In genomic region chr16:14922968-14923367, GRCh38 we compare ENCODE assay signal across 7 cellular contexts. TPM values are rescaled to one million over a fixed set of nuclear protein-coding genes. Genes with fewer than 3 reads are reported as not detected.
DNase-seq lines count a peak whose midpoint lies in the region; ATAC-seq and TF ChIP-seq lines count a peak whose summit lies in the region.
"Not testable (repeated sequence)": the region's sequence is repeated elsewhere in the genome, so short reads cannot be mapped to it uniquely, and the experiment has no call there.

No MANE protein-coding gene starts in this region.

- not testable (repeated sequence) for H3K27ac Mint-ChIP-seq in activated CD4-positive, alpha-beta T cell treated with anti-CD3 and anti-CD28 coated beads, Interleukin-2, amount 10 ng/mL, durations not matched to agents 24 days and 14 days; progenitor cell of endocrine pancreas

- intact Hi-C loops in activated CD4-positive, alpha-beta T cell treated with anti-CD3 and anti-CD28 coated beads, Interleukin-2, amount 10 ng/mL, durations not matched to agents 24 days and 14 days (cut with micrococcal nuclease); Right ventricle myocardium inferior (cut with DNase I); left ventricle myocardium superior (cut with micrococcal nuclease); upper lobe of right lung (cut with DNase I): not testable (repeated sequence)

- not testable (repeated sequence) for H3K27me3 Mint-ChIP-seq in activated CD4-positive, alpha-beta T cell treated with anti-CD3 and anti-CD28 coated beads, Interleukin-2, amount 10 ng/mL, durations not matched to agents 24 days and 14 days; progenitor cell of endocrine pancreas

- not testable (repeated sequence) for H3K4me3 ChIP-seq in upper lobe of right lung

- H3K27ac ChIP-seq in upper lobe of right lung = not testable (repeated sequence)

- not testable (repeated sequence) for H3K9me3 Mint-ChIP-seq in activated CD4-positive, alpha-beta T cell treated with anti-CD3 and anti-CD28 coated beads, Interleukin-2, amount 10 ng/mL, durations not matched to agents 24 days and 14 days; progenitor cell of endocrine pancreas (ENCODE audit: low read depth)

- H3K4me1 Mint-ChIP-seq in activated CD4-positive, alpha-beta T cell treated with anti-CD3 and anti-CD28 coated beads, Interleukin-2, amount 10 ng/mL, durations not matched to agents 24 days and 14 days; progenitor cell of endocrine pancreas (ENCODE audit: low read depth): not testable (repeated sequence)

- ATAC-seq in Right ventricle myocardium inferior, left ventricle myocardium superior, upper lobe of right lung: not testable (repeated sequence)

- not testable (repeated sequence) for H3K36me3 Mint-ChIP-seq in activated CD4-positive, alpha-beta T cell treated with anti-CD3 and anti-CD28 coated beads, Interleukin-2, amount 10 ng/mL, durations not matched to agents 24 days and 14 days (ENCODE audit: low read depth); progenitor cell of endocrine pancreas (ENCODE audit: insufficient read depth)

- H3K4me1 ChIP-seq in upper lobe of right lung = not testable (repeated sequence)

- not testable (repeated sequence) for H3K36me3 ChIP-seq in upper lobe of right lung

- not testable (repeated sequence) for TF ChIP-seq CTCF in progenitor cell of endocrine pancreas (IDR thresholded peaks at IDR 0.05; ENCODE audit: unreplicated experiment); upper lobe of right lung (IDR thresholded peaks at IDR 0.05)

- H3K27me3 ChIP-seq in upper lobe of right lung = not testable (repeated sequence)

- not testable (repeated sequence) for H3K9me3 ChIP-seq in upper lobe of right lung

- DNase-seq in activated CD4-positive, alpha-beta T cell treated with anti-CD3 and anti-CD28 coated beads, Interleukin-2, amount 10 ng/mL, durations not matched to agents 24 days and 14 days = peak; percentile 52
- DNase-seq in Right ventricle myocardium inferior (ENCODE audit: missing footprints) (peak; percentile 26), left ventricle myocardium superior (peak; percentile 7), mesenteric fat pad (ENCODE audit: low spot score) (peak; percentile 55), progenitor cell of endocrine pancreas (ENCODE audit: low spot score, unreplicated experiment) (peak; percentile 9), upper lobe of right lung (peak; percentile 63)
- DNase-seq in stimulated activated CD4-positive, alpha-beta T cell treated with anti-CD3 and anti-CD28 coated beads, Interleukin-4, amount 100 ng/mL, for 24 hours = peak; percentile 2

- not testable (repeated sequence) for H3K4me3 Mint-ChIP-seq in activated CD4-positive, alpha-beta T cell treated with anti-CD3 and anti-CD28 coated beads, Interleukin-2, amount 10 ng/mL, durations not matched to agents 24 days and 14 days; progenitor cell of endocrine pancreas (ENCODE audit: low read depth)

RNA-seq across cellular contexts. Expression of gene NPIPA1, which starts 14.3 kb away (rescaled TPM):
- 120 and 122 TPM in 2 replicates for total RNA-seq in activated CD4-positive, alpha-beta T cell treated with anti-CD3 and anti-CD28 coated beads, Interleukin-2, amount 10 ng/mL, durations not matched to agents 24 days and 14 days
- total RNA-seq in Right ventricle myocardium inferior (45.3 TPM), left ventricle myocardium superior (46.3 TPM), mesenteric fat pad (113 TPM), progenitor cell of endocrine pancreas (208 and 215 TPM in 2 replicates), upper lobe of right lung (91.6 TPM)

RNA-seq across cellular contexts. Expression of gene PDXDC1, which starts 51.9 kb away (rescaled TPM):
- total RNA-seq in activated CD4-positive, alpha-beta T cell treated with anti-CD3 and anti-CD28 coated beads, Interleukin-2, amount 10 ng/mL, durations not matched to agents 24 days and 14 days = 55.6 and 56.1 TPM in 2 replicates
- total RNA-seq in Right ventricle myocardium inferior (79.0 TPM), left ventricle myocardium superior (82.0 TPM), mesenteric fat pad (89.8 TPM), progenitor cell of endocrine pancreas (124 and 131 TPM in 2 replicates), upper lobe of right lung (100 TPM)

Comparison
In these comparisons a context has a peak if more than half of its experiments do, and no peak if none do; other contexts are left out.
1. DNase-seq: peak in every context shown above with its lines; median percentile 63 in upper lobe of right lung; 55 in mesenteric fat pad; 52 in activated CD4-positive, alpha-beta T cell treated with anti-CD3 and anti-CD28 coated beads, Interleukin-2, amount 10 ng/mL, durations not matched to agents 24 days and 14 days; 26 in Right ventricle myocardium inferior; 9 in progenitor cell of endocrine pancreas; 7 in left ventricle myocardium superior; 2 in stimulated activated CD4-positive, alpha-beta T cell treated with anti-CD3 and anti-CD28 coated beads, Interleukin-4, amount 100 ng/mL, for 24 hours.